ENCODE assay signal across 9 cellular contexts in the genomic region with DNA sequence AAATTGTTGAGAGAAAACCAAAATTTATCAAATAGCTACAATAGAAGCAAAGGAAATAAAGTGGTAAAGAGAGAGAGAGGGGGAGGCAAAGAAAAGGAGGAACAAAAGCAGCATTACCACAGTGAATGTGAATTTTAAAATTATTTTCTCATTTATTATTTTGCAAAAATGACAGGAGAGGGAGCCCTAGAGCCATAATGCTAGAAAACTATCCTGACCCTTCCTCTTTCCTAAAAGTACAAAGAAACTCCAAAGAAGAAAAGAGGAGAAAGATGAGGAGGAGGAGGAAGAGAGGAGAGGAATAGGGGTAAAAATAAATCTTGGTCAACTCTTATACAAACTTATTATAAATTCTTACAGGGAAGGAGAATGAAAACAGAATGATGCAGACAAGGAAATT.
DNase-seq lines count a peak whose midpoint lies in the region; ATAC-seq and TF ChIP-seq lines count a peak whose summit lies in the region.
"Had no signal": no experiment of that assay in that cellular context is flagged by ENCODE, and none has a peak within 500 bp of the region (broad histone marks: within the 10 kb centered on the region; RNA-seq: fewer than 3 reads in every experiment).

No MANE protein-coding gene starts in this region.

- H3K36me3 Mint-ChIP-seq in endodermal cell (ENCODE audit: low read depth) = peaks cover 3% of the 10 kb centered on the region

- H3K27ac Mint-ChIP-seq in endodermal cell = no peak overlapping the region

- H3K9me3 Mint-ChIP-seq in endodermal cell = peaks cover 8% of the 10 kb centered on the region

- H3K27me3 ChIP-seq in heart left ventricle (no peaks in the 10 kb centered on the region), right atrium auricular region (no peaks in the 10 kb centered on the region), OCI-LY3 (ENCODE audit: low read depth, low read length) (no peaks in the 10 kb centered on the region), endodermal cell (ENCODE audit: control insufficient read depth, insufficient read depth, low read length, poor library complexity, severe bottlenecking) (no peaks in the 10 kb centered on the region), tibial artery (no peaks in the 10 kb centered on the region)

- no peak overlapping the region for H3K27ac ChIP-seq in heart left ventricle
- H3K27ac ChIP-seq in right atrium auricular region = no peak overlapping the region
- H3K27ac ChIP-seq in OCI-LY3 (ENCODE audit: low read length) = no peak overlapping the region
- no peak overlapping the region for H3K27ac ChIP-seq in endodermal cell (ENCODE audit: low read depth, low read length)
- H3K27ac ChIP-seq in tibial artery = no peak overlapping the region

- peaks cover 0 to 2% (median 0%) of the 10 kb centered on the region in 12 donors for H3K9me3 ChIP-seq in heart left ventricle
- H3K9me3 ChIP-seq in right atrium auricular region = no peaks in the 10 kb centered on the region
- H3K9me3 ChIP-seq in OCI-LY3 (ENCODE audit: insufficient read depth, low read length) = no peaks in the 10 kb centered on the region
- peaks cover 18% of the 10 kb centered on the region for H3K9me3 ChIP-seq in endodermal cell (ENCODE audit: control insufficient read depth, low read length)
- H3K9me3 ChIP-seq in tibial artery = no peaks in the 10 kb centered on the region

- H3K4me3 ChIP-seq in heart left ventricle (no peak overlapping the region), right atrium auricular region (no peak overlapping the region), OCI-LY3 (ENCODE audit: low read length) (no peak overlapping the region), endodermal cell (ENCODE audit: low read length) (no peak overlapping the region), tibial artery (no peak overlapping the region)

- peak in 1 of 4 donors; percentile 31 for ATAC-seq in heart left ventricle
- ATAC-seq: esophagus mucosa had no signal

- intact Hi-C loops in heart left ventricle (cut with DNase I) (loop anchor here in 8 of 10 donors (2.0 to 10.0 kb wide), 5 partner anchors 1068 to 1298 kb away; no protein-coding TSS in a partner anchor), tibial artery (cut with DNase I; ENCODE audit: low total_unique reads) (no loop called here)

- no peaks in the 10 kb centered on the region for H3K79me2 ChIP-seq in OCI-LY3 (ENCODE audit: low read length)

- no peaks in the 10 kb centered on the region for H4K20me1 ChIP-seq in OCI-LY3 (ENCODE audit: insufficient read depth, low read length)

- H3K4me3 Mint-ChIP-seq in endodermal cell = no peak overlapping the region

- peaks cover 18% of the 10 kb centered on the region for H3K4me1 Mint-ChIP-seq in endodermal cell

- DNase-seq in heart left ventricle (no peak), right atrium auricular region (ENCODE audit: low spot score) (no peak), endodermal cell (no peak), tibial artery (no peak), NCI-H187 (lab: John Stamatoyannopoulos, UW) (no peak), NCI-H1417 treated with DMSO at 0.1 percent for 48 hours (lab: John Stamatoyannopoulos, UW) (no peak)
- DNase-seq in stimulated activated CD8-positive, alpha-beta memory T cell treated with anti-CD3 and anti-CD28 coated beads, Interleukin-4, amount 100 ng/mL, for 48 hours = no peak

- peaks cover 0 to 5% (median 0%) of the 10 kb centered on the region in 12 donors for H3K4me1 ChIP-seq in heart left ventricle
- H3K4me1 ChIP-seq in right atrium auricular region = no peaks in the 10 kb centered on the region
- H3K4me1 ChIP-seq in OCI-LY3 (ENCODE audit: low read length) = no peaks in the 10 kb centered on the region
- peaks cover 4% of the 10 kb centered on the region for H3K4me1 ChIP-seq in endodermal cell (ENCODE audit: control insufficient read depth, insufficient read depth, low read length)
- H3K4me1 ChIP-seq in tibial artery = no peaks in the 10 kb centered on the region

- TF ChIP-seq CTCF in heart left ventricle (IDR thresholded peaks at IDR 0.05) (peak in 9 of 12 donors; percentile 17 to 59 (median 39)), right atrium auricular region (IDR thresholded peaks at IDR 0.05) (peak in 1 of 2 donors; percentile 55), OCI-LY3 (IDR thresholded peaks at IDR 0.05; ENCODE audit: low read depth, low read length) (peak; percentile 49), endodermal cell (conservative IDR thresholded peaks at IDR 0.05) (peak; percentile 71), tibial artery (IDR thresholded peaks at IDR 0.05) (peak; percentile 21 to 29)

- no peak overlapping the region for H3K4me2 ChIP-seq in OCI-LY3 (ENCODE audit: low read length)

- no peak overlapping the region for H2AFZ ChIP-seq in OCI-LY3 (ENCODE audit: low read depth, low read length)

- no peak for TF ChIP-seq POLR2A in heart left ventricle (IDR thresholded peaks at IDR 0.05)

- H3K27me3 Mint-ChIP-seq in endodermal cell (ENCODE audit: insufficient read depth) = no peaks in the 10 kb centered on the region

- no peak overlapping the region for H3K9ac ChIP-seq in OCI-LY3 (ENCODE audit: low read length)
- H3K9ac ChIP-seq in endodermal cell (ENCODE audit: extremely low read depth, low read length, poor library complexity, severe bottlenecking) = no peak overlapping the region

- H3K36me3 ChIP-seq in heart left ventricle (no peaks in the 10 kb centered on the region), right atrium auricular region (no peaks in the 10 kb centered on the region), OCI-LY3 (replicated peaks; ENCODE audit: low read depth, low read length) (no peaks in the 10 kb centered on the region), endodermal cell (ENCODE audit: control insufficient read depth, insufficient read depth, low read length) (no peaks in the 10 kb centered on the region), tibial artery (no peaks in the 10 kb centered on the region)
